Comparison of ENCODE assay signal across 9 cellular contexts in the genomic region with DNA sequence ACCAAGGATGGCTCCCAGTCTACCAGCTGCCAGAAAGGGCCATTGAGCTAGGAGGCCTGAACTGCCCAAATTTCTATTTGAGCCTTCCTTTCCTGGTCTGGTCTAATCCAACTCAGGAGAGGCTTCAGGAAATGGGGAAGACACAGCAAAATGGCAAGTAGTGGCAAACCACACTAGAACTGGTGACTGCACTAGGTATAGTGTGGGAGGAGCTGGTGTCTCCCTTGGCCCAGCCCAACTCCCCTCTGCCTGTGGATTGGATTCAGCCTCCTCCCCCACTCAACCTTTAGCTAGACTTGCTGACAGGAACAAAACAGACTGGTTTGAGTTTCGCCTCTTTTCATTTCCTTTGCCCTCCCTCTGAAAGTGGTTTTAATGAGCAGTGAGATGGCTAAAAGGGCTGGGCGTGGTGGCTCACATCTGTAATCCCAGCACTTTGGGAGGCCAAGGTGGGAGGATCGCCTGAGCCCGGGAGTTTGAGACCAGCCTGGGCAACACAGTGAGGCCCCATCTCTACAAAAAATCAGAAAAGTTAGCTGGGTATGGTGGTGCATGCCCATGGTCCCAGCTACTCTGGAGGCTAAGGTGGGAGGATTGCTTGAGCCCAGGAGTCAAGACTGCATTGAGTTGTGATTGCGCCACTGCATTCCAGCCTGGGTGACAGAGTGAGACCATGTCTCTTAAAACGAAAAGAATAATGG. TPM values are rescaled to one million over a fixed set of nuclear protein-coding genes. Genes with fewer than 3 reads are reported as not detected.
A peak's percentile ranks its signal among the peaks of the same experiment; 100 is the strongest.
DNase-seq lines count a peak whose midpoint lies in the region; TF ChIP-seq lines count a peak whose summit lies in the region.
"Had no signal": no experiment of that assay in that cellular context is flagged by ENCODE, and none has a peak within 500 bp of the region (broad histone marks: within the 10 kb centered on the region; RNA-seq: fewer than 3 reads in every experiment).

No MANE protein-coding gene starts in this region.

- no peaks in the 10 kb centered on the region for H3K27me3 Mint-ChIP-seq in chondrocyte (ENCODE audit: low read depth)

- H3K4me1 Mint-ChIP-seq in chondrocyte (ENCODE audit: low read depth) = peaks cover 22% of the 10 kb centered on the region

- H3K27me3 ChIP-seq in H7 (ENCODE audit: control insufficient read depth, insufficient read depth, low read length) = no peaks in the 10 kb centered on the region
- no peaks in the 10 kb centered on the region for H3K27me3 ChIP-seq in sigmoid colon

- WGBS in sigmoid colon, 2 donors = 58 to 69% methylated on average over 6 of the region's 6 CpGs

- TF ChIP-seq EP300 in sigmoid colon (IDR thresholded peaks at IDR 0.05) = no peak

- TF ChIP-seq POLR2A in sigmoid colon (IDR thresholded peaks at IDR 0.05) = no peak

- DNase-seq in H7 = peak; percentile 68
- DNase-seq in RWPE1 (ENCODE audit: low spot score) = no peak
- DNase-seq in epithelial cell of esophagus (ENCODE audit: low read depth) = peak; percentile 76
- no peak for DNase-seq in sigmoid colon
- DNase-seq in NCI-H1417 (lab: John Stamatoyannopoulos, UW) = no peak
- no peak for DNase-seq in amniotic stem cell (lab: John Stamatoyannopoulos, UW)
- DNase-seq in activated CD4-positive, CD25-positive, alpha-beta regulatory T cell (lab: John Stamatoyannopoulos, UW) = no peak
- no peak for DNase-seq in chondrocyte (ENCODE audit: low spot score)

- TF ChIP-seq CTCF in RWPE1 (conservative IDR thresholded peaks at IDR 0.05; ENCODE audit: low read depth) (no peak), epithelial cell of esophagus (IDR thresholded peaks at IDR 0.05; ENCODE audit: insufficient read depth, low read depth, low read length, missing control alignments) (no peak), sigmoid colon (IDR thresholded peaks at IDR 0.05) (no peak), chondrocyte (IDR thresholded peaks at IDR 0.05) (no peak)

- peak overlapping the region; percentile 77 for H3K27ac ChIP-seq in RWPE1
- H3K27ac ChIP-seq in sigmoid colon = peak overlapping the region; percentile 46 to 70 (median 63)

- peaks cover 12% of the 10 kb centered on the region for H3K36me3 Mint-ChIP-seq in chondrocyte (ENCODE audit: low read depth)

- peaks cover 0 to 40% (median 34%) of the 10 kb centered on the region in 4 donors for H3K4me1 ChIP-seq in sigmoid colon

- no peak overlapping the region for H3K4me3 Mint-ChIP-seq in chondrocyte (ENCODE audit: unreplicated experiment)

- no peak overlapping the region for H3K4me3 ChIP-seq in H7 (ENCODE audit: insufficient read depth, low read depth, low read length)
- H3K4me3 ChIP-seq in epithelial cell of esophagus (ENCODE audit: low read length) = no peak overlapping the region
- H3K4me3 ChIP-seq in sigmoid colon = no peak overlapping the region

- H3K27ac Mint-ChIP-seq in chondrocyte (ENCODE audit: unreplicated experiment) = no peak overlapping the region

- CTCF ChIA-PET in RWPE1 (lab: Yijun Ruan, JAX) = interaction anchor here (0.6 to 5.9 kb wide), 6 partner anchors 93 to 409 kb away, joined by 3 to 33 read pairs (median 7); a partner anchor contains a TSS

- POLR2A ChIA-PET in RWPE1 (lab: Yijun Ruan, JAX; ENCODE audit: low non-redundant PET) = interaction anchor here (1.5 kb wide), 1 partner anchor 100 kb away, joined by 7 read pairs; a partner anchor contains a TSS

- peaks cover 29% of the 10 kb centered on the region for H3K36me3 ChIP-seq in H7 (replicated peaks; ENCODE audit: control insufficient read depth, insufficient read depth, low read length)
- H3K36me3 ChIP-seq in sigmoid colon = peaks cover 17 to 45% (median 33%) of the 10 kb centered on the region in 4 donors

- H3K9me3 Mint-ChIP-seq in chondrocyte (ENCODE audit: low read depth) = no peaks in the 10 kb centered on the region

- H3K9me3 ChIP-seq in sigmoid colon = no peaks in the 10 kb centered on the region

- intact Hi-C loops in sigmoid colon (cut with DNase I) = no loop called here

RNA-seq across cellular contexts. Expression of a gene that starts 17.5 kb away (rescaled TPM):
- 77.3 and 102 TPM in 2 replicates for total RNA-seq in H7 (2014; rRNA removed; shearing (Covaris generic))
- total RNA-seq in sigmoid colon (10 to 100 TPM; 28.8 to 43.9 (median 34.1) TPM), chondrocyte (26.3 to 27.4 TPM (median 26.8 TPM) in 3 replicates)
- 10 to 100 TPM; 72.1 to 93.2 (median 90.2) TPM for polyA plus RNA-seq in sigmoid colon

RNA-seq across cellular contexts. Expression of a gene that starts 25.2 kb away (rescaled TPM):
- total RNA-seq in H7 (2014; rRNA removed; shearing (Covaris generic)) = 0.07 TPM in 1 of 2 replicates, not detected in the other
- under 1 TPM in 3 of 4 donors, not detected in 1; under 0.01 to 0.68 (median 0.16) TPM for total RNA-seq in sigmoid colon
- under 1 TPM; 0.25 to 0.60 (median 0.46) TPM for polyA plus RNA-seq in sigmoid colon
- 0.22 to 0.38 TPM (median 0.22 TPM) in 3 replicates for total RNA-seq in chondrocyte
- total RNA-seq: HT1080 had no signal

RNA-seq across cellular contexts. Expression of a gene that starts 34.4 kb away (rescaled TPM):
- 40.0 and 46.5 TPM in 2 replicates for total RNA-seq in H7 (2014; rRNA removed; shearing (Covaris generic))
- total RNA-seq in sigmoid colon (10 to 100 TPM; 13.0 to 32.3 (median 29.8) TPM), chondrocyte (14.3 to 24.9 TPM (median 22.8 TPM) in 3 replicates)
- polyA plus RNA-seq in sigmoid colon = 10 to 100 TPM; 41.9 to 68.7 (median 49.2) TPM

RNA-seq across cellular contexts. Expression of a gene that starts 41.0 kb away (rescaled TPM):
- total RNA-seq in H7 (2014; rRNA removed; shearing (Covaris generic)) = 59.0 and 64.2 TPM in 2 replicates
- total RNA-seq in sigmoid colon (10 to 100 TPM; 26.8 to 36.6 (median 32.5) TPM), chondrocyte (49.5 to 131 TPM (median 126 TPM) in 3 replicates)
- polyA plus RNA-seq in sigmoid colon = 10 to 100 TPM; 44.4 to 71.0 (median 70.5) TPM

Comparison
In these comparisons a context has a peak if more than half of its experiments do, and no peak if none do; other contexts are left out.
1. DNase-seq: peak in H7 (single experiment) and epithelial cell of esophagus (single experiment); none in RWPE1 (single experiment), sigmoid colon (single experiment), NCI-H1417 (0 of 3), amniotic stem cell (single experiment), activated CD4-positive, CD25-positive, alpha-beta regulatory T cell (0 of 4) and chondrocyte (single experiment).